ENCODE assay signal across 15 cellular contexts in genomic region chr3:15265655-15266509, GRCh38. TPM values are rescaled to one million over a fixed set of nuclear protein-coding genes. Genes with fewer than 3 reads are reported as not detected.
DNase-seq lines count a peak whose midpoint lies in the region; TF ChIP-seq lines count a peak whose summit lies in the region.
"Had no signal": no experiment of that assay in that cellular context is flagged by ENCODE, and none has a peak within 500 bp of the region (broad histone marks: within the 10 kb centered on the region; RNA-seq: fewer than 3 reads in every experiment).

No MANE protein-coding gene starts in this region.

- no peak overlapping the region for H2BK20ac ChIP-seq in H9 (ENCODE audit: low read depth, low read length, poor library complexity, severe bottlenecking)

- no peak overlapping the region for H3T11ph ChIP-seq in H9 (ENCODE audit: low read length)

- peaks cover 56% of the 10 kb centered on the region for H3K4me1 ChIP-seq in CD8-positive, alpha-beta memory T cell (ENCODE audit: insufficient read depth, low read length)
- peaks cover 15% of the 10 kb centered on the region for H3K4me1 ChIP-seq in ovary (ENCODE audit: insufficient read depth)
- H3K4me1 ChIP-seq in H9 (ENCODE audit: insufficient read depth, low read length): no peaks in the 10 kb centered on the region

- 83 to 90% (median 85%) methylated on average over 19 of the region's 19 CpGs for WGBS in ovary, 3 donors
- WGBS in H9 (ENCODE audit: extremely low coverage, insufficient read length, low lambda C conversion rate): no CpG with 5 or more reads among the region's 19 CpGs

- H3K9me3 ChIP-seq in CD8-positive, alpha-beta memory T cell (ENCODE audit: low read length): no peaks in the 10 kb centered on the region
- H3K9me3 ChIP-seq in ovary (no peaks in the 10 kb centered on the region), H9 (ENCODE audit: control insufficient read depth, low read depth, low read length) (no peaks in the 10 kb centered on the region)
- H3K9me3 ChIP-seq: BLaER1, left lung had no signal

- TF ChIP-seq CTCF in CD14-positive monocyte (IDR thresholded peaks at IDR 0.05): no peak
- no peak for TF ChIP-seq CTCF in dorsolateral prefrontal cortex (IDR thresholded peaks at IDR 0.05 in 54 of 56, conservative IDR thresholded peaks at IDR 0.05 in 2 of 56; ENCODE audit: low read depth in 1 of 56, partially characterized antibody in 56 of 56)
- no peak for TF ChIP-seq CTCF in ovary (IDR thresholded peaks at IDR 0.05)
- TF ChIP-seq CTCF in H9 (conservative IDR thresholded peaks at IDR 0.05): no peak

- H3K4me3 ChIP-seq in CD8-positive, alpha-beta memory T cell (ENCODE audit: low read length): no peak overlapping the region
- H3K4me3 ChIP-seq in dorsolateral prefrontal cortex (no peak overlapping the region), ovary (no peak overlapping the region)
- H3K4me3 ChIP-seq: BLaER1, left lung had no signal

- DNase-seq in CD14-positive monocyte (ENCODE audit: low spot score) (no peak), dorsolateral prefrontal cortex (peak in 2 of 10 donors; percentile 65 to 77), ovary (peak in 1 of 5 donors; percentile 21), H9 (no peak), DMS53 treated with DMSO at 0.1 percent for 48 hours (lab: John Stamatoyannopoulos, UW; ENCODE audit: unreplicated experiment) (no peak), HuH-7.5 (ENCODE audit: low spot score) (no peak)
- DNase-seq in CD8-positive, alpha-beta memory T cell: no peak
- DNase-seq: central memory CD4-positive, alpha-beta T cell; NCI-H146; NCI-H226; stimulated activated CD4-positive, alpha-beta T cell treated with anti-CD3 and anti-CD28 coated beads, Interleukin-15, amount 100 ng/mL, for 24 hours had no signal

- TF ChIP-seq EP300 in ovary (IDR thresholded peaks at IDR 0.05): no peak

- H3K23ac ChIP-seq in H9 (ENCODE audit: insufficient read length, low read depth, low read length): no peak overlapping the region

- no peak overlapping the region for H2BK120ac ChIP-seq in H9 (ENCODE audit: low read depth, low read length, poor library complexity, severe bottlenecking)

- H2BK15ac ChIP-seq in H9 (ENCODE audit: low read depth, low read length): no peak overlapping the region

- no peak overlapping the region for H3K9ac ChIP-seq in H9 (ENCODE audit: extremely low read depth, insufficient read length, low read length)
- H3K9ac ChIP-seq: BLaER1 had no signal

- peaks cover 57 to 63% of the 10 kb centered on the region in 2 donors for H3K36me3 Mint-ChIP-seq in CD14-positive monocyte
- peaks cover 0 to 36% (median 16%) of the 10 kb centered on the region in 3 donors for H3K36me3 Mint-ChIP-seq in CD8-positive, alpha-beta memory T cell
- no peaks in the 10 kb centered on the region; a peak in 1 of 7 replicates for H3K36me3 Mint-ChIP-seq in H9 (ENCODE audit: insufficient read depth in 1 of 3, low read depth in 3 of 3)

- no peak overlapping the region; the same call in 1 of the 2 replicates for H3K14ac ChIP-seq in H9 (ENCODE audit: insufficient read depth, low read length)

- no peak overlapping the region for H3K27ac ChIP-seq in CD8-positive, alpha-beta memory T cell (ENCODE audit: low read depth, low read length)
- H3K27ac ChIP-seq in dorsolateral prefrontal cortex (peak overlapping the region in 41 of 59 donors; percentile 2 to 95 (median 54)), ovary (peak overlapping the region; percentile 14 to 41), H9 (ENCODE audit: insufficient read length, low read depth, low read length) (no peak overlapping the region)
- H3K27ac ChIP-seq: BLaER1, RWPE1 had no signal

- no peak overlapping the region for H2BK12ac ChIP-seq in H9 (ENCODE audit: insufficient read length, low read depth, low read length)

- H2AFZ ChIP-seq in H9 (ENCODE audit: low read length): no peak overlapping the region

- H4K20me1 ChIP-seq in H9 (ENCODE audit: control insufficient read depth, insufficient read depth, insufficient read length): no peaks in the 10 kb centered on the region

- peaks cover 0 to 2% (median 0%) of the 10 kb centered on the region in 7 donors for H3K9me3 Mint-ChIP-seq in CD14-positive monocyte
- H3K9me3 Mint-ChIP-seq in CD8-positive, alpha-beta memory T cell: no peaks in the 10 kb centered on the region
- no peaks in the 10 kb centered on the region for H3K9me3 Mint-ChIP-seq in H9
- H3K9me3 Mint-ChIP-seq: nephron had no signal

- H3K4me1 Mint-ChIP-seq in CD14-positive monocyte: peaks cover 29% of the 10 kb centered on the region
- H3K4me1 Mint-ChIP-seq in CD8-positive, alpha-beta memory T cell: peaks cover 61 to 81% (median 81%) of the 10 kb centered on the region in 3 donors
- H3K4me1 Mint-ChIP-seq in H9: peaks cover 0 to 7% of the 10 kb centered on the region in 2 experiments; a peak in 2 of 4 replicates

- H3K23me2 ChIP-seq in H9 (ENCODE audit: insufficient read length, low read depth, low read length, poor library complexity, severe bottlenecking): no peaks in the 10 kb centered on the region

- no peak overlapping the region for H2BK5ac ChIP-seq in H9 (ENCODE audit: insufficient read length, low read length)

- no peak for TF ChIP-seq POLR2A in ovary (IDR thresholded peaks at IDR 0.05)

- H3K4me3 Mint-ChIP-seq in CD14-positive monocyte: no peak overlapping the region
- H3K4me3 Mint-ChIP-seq in CD8-positive, alpha-beta memory T cell: peak overlapping the region in 1 of 7 donors; percentile 73
- no peak overlapping the region for H3K4me3 Mint-ChIP-seq in H9
- H3K4me3 Mint-ChIP-seq: nephron had no signal

- CTCF ChIA-PET in CD8-positive, alpha-beta memory T cell (lab: Charles Lee): interaction anchor here (0.7 to 10.8 kb wide), 13 partner anchors 8 to 291 kb away, joined by 3 to 200 read pairs (median 5); partner anchors contain the start of genes CAPN7 and SH3BP5

- no peaks in the 10 kb centered on the region for H3K79me2 ChIP-seq in H9 (ENCODE audit: insufficient read depth, low read length)

- H3K79me1 ChIP-seq in H9 (ENCODE audit: insufficient read depth, low read depth, low read length, poor library complexity, severe bottlenecking): no peaks in the 10 kb centered on the region

- H4K91ac ChIP-seq in H9 (ENCODE audit: insufficient read length, low read depth, low read length): no peak overlapping the region

- no peak overlapping the region for H3K56ac ChIP-seq in H9 (ENCODE audit: insufficient read length, low read depth, low read length)

- H3K27me3 ChIP-seq in CD8-positive, alpha-beta memory T cell (ENCODE audit: insufficient read depth, low read length, poor library complexity, severe bottlenecking): no peaks in the 10 kb centered on the region
- H3K27me3 ChIP-seq in dorsolateral prefrontal cortex (no peaks in the 10 kb centered on the region), ovary (no peaks in the 10 kb centered on the region), H9 (ENCODE audit: insufficient read depth, low read length) (no peaks in the 10 kb centered on the region)
- H3K27me3 ChIP-seq: left lung had no signal

- no peak overlapping the region for H3K4ac ChIP-seq in H9 (ENCODE audit: low read depth, low read length)

- intact Hi-C loops in CD14-positive monocyte (cut with micrococcal nuclease) (loop anchor here (5.0 to 10.0 kb wide), 5 partner anchors 36 to 289 kb away; partner anchors contain the start of genes EAF1 (in 1 of the 2), METTL6 (in 1 of the 2) and SH3BP5 (in 1 of the 2)), dorsolateral prefrontal cortex (cut with DNase I) (loop anchor here (2.0 to 10.0 kb wide), 4 partner anchors 59 to 321 kb away; partner anchors contain the start of genes CAPN7 (in 2 of the 2) and NR2C2 (in 1 of the 2)), ovary (cut with DNase I) (loop anchor here in 3 of 4 donors (2.0 to 5.0 kb wide), 2 partner anchors 67 to 111 kb away; partner anchors contain the start of gene SH3BP5 (in 1 of the 3))

- H2AK5ac ChIP-seq in H9 (ENCODE audit: insufficient read length, low read length): no peak overlapping the region

- H4K8ac ChIP-seq in H9 (replicated peaks; ENCODE audit: insufficient read length, low read depth, low read length): no peak overlapping the region

- H3K4me2 ChIP-seq in H9 (ENCODE audit: insufficient read depth, insufficient read length, low read length): no peak overlapping the region
- H3K4me2 ChIP-seq: BLaER1 had no signal

- peak overlapping the region in 5 of 7 donors; percentile 26 to 79 (median 51) for H3K27ac Mint-ChIP-seq in CD14-positive monocyte
- peak overlapping the region; percentile 22 to 86 (median 70) for H3K27ac Mint-ChIP-seq in CD8-positive, alpha-beta memory T cell
- H3K27ac Mint-ChIP-seq in H9: no peak overlapping the region; a peak in 2 of 7 replicates
- H3K27ac Mint-ChIP-seq: nephron had no signal

- POLR2A ChIA-PET in CD8-positive, alpha-beta memory T cell (lab: Charles Lee): interaction anchor here (1.0 kb wide), 1 partner anchor 66 kb away, joined by 3 read pairs; the partner anchor contains the start of gene SH3BP5

- H3K18ac ChIP-seq in H9 (ENCODE audit: insufficient read length, low read depth, low read length): no peak overlapping the region

- peaks cover 5% of the 10 kb centered on the region for H3K36me3 ChIP-seq in CD8-positive, alpha-beta memory T cell (ENCODE audit: insufficient read depth, low read length)
- no peaks in the 10 kb centered on the region for H3K36me3 ChIP-seq in ovary
- H3K36me3 ChIP-seq: BLaER1 had no signal

- no peak overlapping the region for H4K5ac ChIP-seq in H9 (ENCODE audit: insufficient read length, low read depth, low read length)

- peaks cover 0 to 5% (median 2%) of the 10 kb centered on the region in 3 donors for H3K27me3 Mint-ChIP-seq in CD14-positive monocyte (ENCODE audit: low read depth in 3 of 3)
- no peaks in the 10 kb centered on the region for H3K27me3 Mint-ChIP-seq in CD8-positive, alpha-beta memory T cell
- no peaks in the 10 kb centered on the region for H3K27me3 Mint-ChIP-seq in H9 (ENCODE audit: low read depth)

RNA-seq across cellular contexts. Expression of gene CAPN7, which starts 59.8 kb away (rescaled TPM):
- polyA plus RNA-seq in CD14-positive monocyte: 10 to 100 TPM; 11.7 to 14.7 TPM
- 10 to 100 TPM; 33.1 to 36.1 TPM for total RNA-seq in CD8-positive, alpha-beta memory T cell
- polyA plus RNA-seq in CD8-positive, alpha-beta memory T cell: 32.4 TPM
- 10 to 100 TPM; 33.3 to 71.8 (median 46.0) TPM for total RNA-seq in dorsolateral prefrontal cortex
- total RNA-seq in ovary: 10 to 100 TPM; 44.1 to 70.4 (median 54.8) TPM
- polyA plus RNA-seq in ovary: 10 to 100 TPM; 20.7 to 32.0 TPM
- total RNA-seq in H9 (2021): 25.2 and 26.1 TPM in 2 replicates

Comparison
In these comparisons a context has a peak if more than half of its experiments do, and no peak if none do; other contexts are left out.
1. H3K27ac Mint-ChIP-seq: peak in CD14-positive monocyte (5 of 7) and CD8-positive, alpha-beta memory T cell (8 of 8); none in H9 (0 of 3).
2. H3K27ac ChIP-seq: peak in dorsolateral prefrontal cortex (41 of 59) and ovary (2 of 2); none in CD8-positive, alpha-beta memory T cell (single experiment) and H9 (single experiment).